Comparison of ENCODE assay signal across 18 cellular contexts in the genomic region with DNA sequence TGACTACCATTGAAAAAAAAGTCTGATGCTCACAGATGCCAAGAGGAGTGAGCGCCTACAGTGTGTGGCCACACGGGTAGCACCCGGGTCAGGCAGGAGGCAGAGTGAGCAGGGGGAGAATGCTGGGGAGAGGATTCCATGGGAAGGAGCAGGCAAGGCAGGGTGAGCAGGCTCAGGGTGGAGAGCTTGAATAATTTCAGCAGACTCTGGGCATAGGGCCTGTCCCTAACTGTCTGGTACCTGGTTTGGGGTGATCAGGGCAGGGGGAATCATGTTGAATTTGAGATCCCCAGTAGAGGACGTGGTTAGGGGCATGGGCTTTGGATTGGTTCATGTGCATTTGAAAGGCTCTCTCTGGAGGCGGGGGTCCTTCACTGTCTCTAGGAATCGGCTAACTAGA. TPM values are rescaled to one million over a fixed set of nuclear protein-coding genes. Genes with fewer than 3 reads are reported as not detected.
A peak's percentile ranks its signal among the peaks of the same experiment; 100 is the strongest.
DNase-seq lines count a peak whose midpoint lies in the region; ATAC-seq and TF ChIP-seq lines count a peak whose summit lies in the region.
"Had no signal": no experiment of that assay in that cellular context is flagged by ENCODE, and none has a peak within 500 bp of the region (broad histone marks: within the 10 kb centered on the region; RNA-seq: fewer than 3 reads in every experiment).

No MANE protein-coding gene starts in this region.

- H3K27ac Mint-ChIP-seq in osteocyte (ENCODE audit: unreplicated experiment), result no peak overlapping the region
- no peak overlapping the region for H3K27ac Mint-ChIP-seq in activated CD4-positive, alpha-beta T cell treated with anti-CD3 and anti-CD28 coated beads, Interleukin-2, amount 10 ng/mL, durations not matched to agents 24 days and 14 days
- H3K27ac Mint-ChIP-seq: CD4-positive, alpha-beta T cell; GM23338 had no signal

- H3K9me3 ChIP-seq in left ventricle myocardium inferior (replicated peaks) (peaks cover 8% of the 10 kb centered on the region), right cardiac atrium (ENCODE audit: control insufficient read depth, low read length) (no peaks in the 10 kb centered on the region), esophagus muscularis mucosa (no peaks in the 10 kb centered on the region)
- H3K9me3 ChIP-seq: A549 had no signal

- peaks cover 29% of the 10 kb centered on the region for H3K4me1 Mint-ChIP-seq in osteocyte (ENCODE audit: unreplicated experiment)
- no peaks in the 10 kb centered on the region for H3K4me1 Mint-ChIP-seq in activated CD4-positive, alpha-beta T cell treated with anti-CD3 and anti-CD28 coated beads, Interleukin-2, amount 10 ng/mL, durations not matched to agents 24 days and 14 days

- intact Hi-C loops in left ventricle myocardium inferior (cut with micrococcal nuclease) (no loop called here), right cardiac atrium (cut with DNase I) (loop anchor here in 3 of 4 donors (5.0 to 10.0 kb wide), 4 partner anchors 153 to 380 kb away; no protein-coding TSS in a partner anchor), esophagus muscularis mucosa (cut with DNase I) (no loop called here)
- intact Hi-C loops in activated CD4-positive, alpha-beta T cell treated with anti-CD3 and anti-CD28 coated beads, Interleukin-2, amount 10 ng/mL, durations not matched to agents 24 days and 14 days (cut with micrococcal nuclease), result no loop called here

- peaks cover 5% of the 10 kb centered on the region for H3K36me3 Mint-ChIP-seq in osteocyte (ENCODE audit: unreplicated experiment)
- H3K36me3 Mint-ChIP-seq in activated CD4-positive, alpha-beta T cell treated with anti-CD3 and anti-CD28 coated beads, Interleukin-2, amount 10 ng/mL, durations not matched to agents 24 days and 14 days (ENCODE audit: low read depth), result no peaks in the 10 kb centered on the region

- peaks cover 8% of the 10 kb centered on the region for H3K9me3 Mint-ChIP-seq in osteocyte (ENCODE audit: unreplicated experiment)
- no peaks in the 10 kb centered on the region for H3K9me3 Mint-ChIP-seq in activated CD4-positive, alpha-beta T cell treated with anti-CD3 and anti-CD28 coated beads, Interleukin-2, amount 10 ng/mL, durations not matched to agents 24 days and 14 days
- H3K9me3 Mint-ChIP-seq: CD4-positive, alpha-beta T cell had no signal

- TF ChIP-seq CTCF in left ventricle myocardium inferior (IDR thresholded peaks at IDR 0.05; ENCODE audit: borderline replicate concordance), result no peak
- no peak for TF ChIP-seq CTCF in esophagus muscularis mucosa (IDR thresholded peaks at IDR 0.05)
- no peak for TF ChIP-seq CTCF in osteocyte (IDR thresholded peaks at IDR 0.05)

- no peaks in the 10 kb centered on the region for H3K36me3 ChIP-seq in left ventricle myocardium inferior
- no peaks in the 10 kb centered on the region for H3K36me3 ChIP-seq in esophagus muscularis mucosa

- 92% methylated on average over 6 of the region's 6 CpGs for WGBS in right cardiac atrium
- 97% methylated on average over 5 of the region's 6 CpGs for WGBS in esophagus muscularis mucosa

- no peak overlapping the region for H3K4me3 ChIP-seq in left ventricle myocardium inferior
- H3K4me3 ChIP-seq in right cardiac atrium (ENCODE audit: low read length), result no peak overlapping the region
- H3K4me3 ChIP-seq in esophagus muscularis mucosa, result no peak overlapping the region
- H3K4me3 ChIP-seq: A549, GM23338 had no signal

- DNase-seq in left ventricle myocardium inferior (no peak), right cardiac atrium (no peak), esophagus muscularis mucosa (ENCODE audit: extremely low spot score) (peak; percentile 70), osteocyte (ENCODE audit: extremely low spot score, unreplicated experiment) (peak; percentile 63), mucosa of gallbladder (ENCODE audit: low spot score) (no peak), COLO668 (lab: John Stamatoyannopoulos, UW; ENCODE audit: unreplicated experiment) (no peak)
- DNase-seq in activated CD4-positive, alpha-beta T cell treated with anti-CD3 and anti-CD28 coated beads, Interleukin-2, amount 10 ng/mL, durations not matched to agents 24 days and 14 days, result no peak
- DNase-seq: AML-193; CD4-positive, alpha-beta T cell; DMS153; DMS79; GDM1; H7; IMR-90 had no signal

- TF ChIP-seq EP300 in esophagus muscularis mucosa (IDR thresholded peaks at IDR 0.05), result no peak

- H3K27me3 Mint-ChIP-seq in osteocyte (ENCODE audit: unreplicated experiment), result no peaks in the 10 kb centered on the region
- H3K27me3 Mint-ChIP-seq in activated CD4-positive, alpha-beta T cell treated with anti-CD3 and anti-CD28 coated beads, Interleukin-2, amount 10 ng/mL, durations not matched to agents 24 days and 14 days, result peaks cover 2% of the 10 kb centered on the region

- TF ChIP-seq POLR2A in esophagus muscularis mucosa (IDR thresholded peaks at IDR 0.05; ENCODE audit: low read depth), result no peak

- H3K27ac ChIP-seq in left ventricle myocardium inferior (replicated peaks) (peak overlapping the region; percentile 39), right cardiac atrium (ENCODE audit: low read length) (no peak overlapping the region), esophagus muscularis mucosa (replicated peaks in 1 of 4) (no peak overlapping the region)
- H3K27ac ChIP-seq: 22Rv1, A549, C4-2B had no signal

- no peak overlapping the region for H3K4me3 Mint-ChIP-seq in osteocyte (ENCODE audit: unreplicated experiment)
- no peak overlapping the region for H3K4me3 Mint-ChIP-seq in activated CD4-positive, alpha-beta T cell treated with anti-CD3 and anti-CD28 coated beads, Interleukin-2, amount 10 ng/mL, durations not matched to agents 24 days and 14 days
- H3K4me3 Mint-ChIP-seq: CD4-positive, alpha-beta T cell; GM23338 had no signal

- H3K27me3 ChIP-seq in left ventricle myocardium inferior (ENCODE audit: low read depth) (no peaks in the 10 kb centered on the region), right cardiac atrium (ENCODE audit: control insufficient read depth, insufficient read depth) (no peaks in the 10 kb centered on the region), esophagus muscularis mucosa (no peaks in the 10 kb centered on the region)

- ATAC-seq in right cardiac atrium, result no peak
- ATAC-seq: A549, GM23338 had no signal

- peaks cover 38% of the 10 kb centered on the region for H3K4me1 ChIP-seq in left ventricle myocardium inferior
- no peaks in the 10 kb centered on the region for H3K4me1 ChIP-seq in right cardiac atrium (ENCODE audit: control insufficient read depth, insufficient read depth, low read length)
- H3K4me1 ChIP-seq in esophagus muscularis mucosa, result peaks cover 4 to 19% (median 16%) of the 10 kb centered on the region in 4 donors
- H3K4me1 ChIP-seq: A549 had no signal

RNA-seq across cellular contexts. Expression of gene TLR3, which starts 51.2 kb away (rescaled TPM):
- total RNA-seq in left ventricle myocardium inferior (4.9 TPM), right cardiac atrium (1 to 10 TPM; 4.9 to 8.2 (median 7.3) TPM), esophagus muscularis mucosa (1 to 10 TPM; 2.5 to 7.0 (median 4.0) TPM), osteocyte (7.5 and 8.2 TPM in 2 replicates), mucosa of gallbladder (30.2 TPM)
- 1.6 TPM for polyA plus RNA-seq in right cardiac atrium
- total RNA-seq in activated CD4-positive, alpha-beta T cell treated with anti-CD3 and anti-CD28 coated beads, Interleukin-2, amount 10 ng/mL, durations not matched to agents 24 days and 14 days, result not detected in 2 replicates

Comparison
In these comparisons a context has a peak if more than half of its experiments do, and no peak if none do; other contexts are left out.
1. intact Hi-C loops: an anchor here in right cardiac atrium (5.0 to 10.0 kb wide); none called in left ventricle myocardium inferior, esophagus muscularis mucosa and activated CD4-positive, alpha-beta T cell treated with anti-CD3 and anti-CD28 coated beads, Interleukin-2, amount 10 ng/mL, durations not matched to agents 24 days and 14 days.
2. DNase-seq: peak in esophagus muscularis mucosa (single experiment) and osteocyte (single experiment); none in left ventricle myocardium inferior (single experiment), right cardiac atrium (0 of 3), mucosa of gallbladder (single experiment), activated CD4-positive, alpha-beta T cell treated with anti-CD3 and anti-CD28 coated beads, Interleukin-2, amount 10 ng/mL, durations not matched to agents 24 days and 14 days (single experiment) and COLO668 (single experiment).